ENCODE assay signal across 8 cellular contexts in genomic region chr20:36951198-36951976, GRCh38. TPM values are rescaled to one million over a fixed set of nuclear protein-coding genes. Genes with fewer than 3 reads are reported as not detected.
A peak's percentile ranks its signal among the peaks of the same experiment; 100 is the strongest.
DNase-seq lines count a peak whose midpoint lies in the region; ATAC-seq and TF ChIP-seq lines count a peak whose summit lies in the region.

SAMHD1 (minus strand) TSS chr20:36951708; CDS start chr20:36951643, 65 bp downstream.

- peak; percentile 93 for ATAC-seq in HG02759 (IDR thresholded peaks at IDR 0.05; ENCODE audit: unreplicated experiment)
- ATAC-seq in heart left ventricle: peak; percentile 96 to 99 (median 98)
- peak; percentile 96 to 97 for ATAC-seq in upper lobe of left lung (ENCODE audit: low FRiP score in 2 of 2)

- no peaks in the 10 kb centered on the region for H3K9me3 ChIP-seq in heart left ventricle
- H3K9me3 ChIP-seq in upper lobe of left lung: no peaks in the 10 kb centered on the region

- peak within 1 kb of the TSS; percentile 75 for H3K27ac ChIP-seq in adipose tissue (ENCODE audit: low read depth, low read length)
- H3K27ac ChIP-seq in heart left ventricle: peak within 1 kb of the TSS; percentile 83 to 98 (median 90)
- peak within 1 kb of the TSS; percentile 91 to 98 (median 96) for H3K27ac ChIP-seq in upper lobe of left lung

- intact Hi-C loops in heart left ventricle (cut with DNase I): loop anchor here in 2 of 10 donors (5.0 kb wide), 2 partner anchors 141 to 226 kb away; partner anchors contain the start of genes MROH8 (in 1 of the 2) and RPN2 (in 1 of the 2)
- intact Hi-C loops in posterior cingulate gyrus (cut with DNase I): no loop called here

- H3K36me3 ChIP-seq in heart left ventricle (peaks cover 0 to 5% (median 2%) of the 10 kb centered on the region in 9 donors), upper lobe of left lung (peaks cover 0 to under 1% (median under 1%) of the 10 kb centered on the region in 4 donors)

- TF ChIP-seq CTCF in GM12872 (IDR thresholded peaks at IDR 0.05; ENCODE audit: insufficient read depth, low read depth, low read length): 0 out of 3 replicates have a peak, but pooled peaks have one; percentile 2
- TF ChIP-seq CTCF in heart left ventricle (IDR thresholded peaks at IDR 0.05): peak in 4 of 12 donors; percentile 5 to 18 (median 9)
- TF ChIP-seq CTCF in upper lobe of left lung (IDR thresholded peaks at IDR 0.05): peak in 4 of 6 experiments; percentile 25 to 61 (median 58)

- no peaks in the 10 kb centered on the region for H3K27me3 ChIP-seq in heart left ventricle
- H3K27me3 ChIP-seq in upper lobe of left lung: no peaks in the 10 kb centered on the region

- H3K4me3 ChIP-seq in heart left ventricle (peak within 1 kb of the TSS; percentile 85 to 100 (median 93)), upper lobe of left lung (peak within 1 kb of the TSS; percentile 69 to 97 (median 92))

- WGBS in adipose tissue, 3 donors: 0% methylated on average over 65 to 66 of the region's 66 CpGs
- WGBS in heart left ventricle, 4 donors: 0% methylated on average over 44 to 66 of the region's 66 CpGs
- 0% methylated on average over 5 to 18 of the region's 66 CpGs for WGBS in upper lobe of left lung, 2 donors

- TF ChIP-seq EP300 in upper lobe of left lung (IDR thresholded peaks at IDR 0.05): no peak

- TF ChIP-seq POLR2A in heart left ventricle (IDR thresholded peaks at IDR 0.05): peak in 1 of 2 donors; percentile 96
- peak; percentile 29 to 96 (median 84) for TF ChIP-seq POLR2A in upper lobe of left lung (IDR thresholded peaks at IDR 0.05)

- DNase-seq in NCI-H1436 (lab: John Stamatoyannopoulos, UW) (peak; percentile 88), T follicular helper cell (ENCODE audit: low read depth) (peak; percentile 71), heart left ventricle (peak; percentile 96 to 99 (median 98)), posterior cingulate gyrus (peak; percentile 94 to 99 (median 96)), upper lobe of left lung (peak; percentile 98 to 99)

- peaks cover 3 to 65% (median 10%) of the 10 kb centered on the region in 12 donors for H3K4me1 ChIP-seq in heart left ventricle
- peaks cover 13 to 58% (median 45%) of the 10 kb centered on the region in 4 donors for H3K4me1 ChIP-seq in upper lobe of left lung

RNA-seq across cellular contexts. Expression of gene SAMHD1, which starts in this region (rescaled TPM):
- polyA plus RNA-seq in adipose tissue (100 to 1,000 TPM in 1 of 3 donors, 10 to 100 TPM in 2; 45.6 to 179 (median 60.1) TPM), heart left ventricle (10 to 100 TPM; 25.3 to 39.3 TPM)
- total RNA-seq in heart left ventricle (100 to 1,000 TPM in 1 of 9 donors, 10 to 100 TPM in 8; 13.9 to 164 (median 47.0) TPM), upper lobe of left lung (100 to 1,000 TPM; 134 to 224 (median 185) TPM)

Comparison
In these comparisons a context has a peak if more than half of its experiments do, and no peak if none do; other contexts are left out.
1. Peak in every context shown above with its lines: DNase-seq, ATAC-seq, H3K4me3 ChIP-seq and H3K27ac ChIP-seq.